In genomic region chr14:77212097-77212873, GRCh38 we compare ENCODE assay signal across 31 cellular contexts. TPM values are rescaled to one million over a fixed set of nuclear protein-coding genes. Genes with fewer than 3 reads are reported as not detected.
DNase-seq lines count a peak whose midpoint lies in the region; ATAC-seq, FAIRE-seq and TF ChIP-seq lines count a peak whose summit lies in the region.
"Had no signal": no experiment of that assay in that cellular context is flagged by ENCODE, and none has a peak within 500 bp of the region (broad histone marks: within the 10 kb centered on the region; RNA-seq: fewer than 3 reads in every experiment).

No MANE protein-coding gene starts in this region.

- H3K79me2 ChIP-seq in HepG2 (ENCODE audit: insufficient read depth, low read length): no peaks in the 10 kb centered on the region

- H3K4me2 ChIP-seq in HepG2 (ENCODE audit: low read depth, low read length): no peak overlapping the region
- H3K4me2 ChIP-seq: BLaER1, SK-N-SH had no signal

- H3K4me3 ChIP-seq in HepG2 (replicated peaks in 1 of 3; ENCODE audit: insufficient read depth in 1 of 3, low read depth in 2 of 3, low read length in 3 of 3): no peak overlapping the region
- no peak overlapping the region for H3K4me3 ChIP-seq in right lobe of liver
- H3K4me3 ChIP-seq in bronchial epithelial cell (ENCODE audit: low read depth, low read length): no peak overlapping the region
- H3K4me3 ChIP-seq: BLaER1, Peyer's patch had no signal

- H3K27me3 ChIP-seq in HepG2 (ENCODE audit: control insufficient read depth in 1 of 2, insufficient read depth in 2 of 2, low read length in 2 of 2): peaks cover 0 to 1% of the 10 kb centered on the region in 2 experiments; a peak in 1 of 5 replicates
- H3K27me3 ChIP-seq in right lobe of liver: no peaks in the 10 kb centered on the region
- H3K27me3 ChIP-seq in bronchial epithelial cell (ENCODE audit: control insufficient read depth, insufficient read depth, low read length): peaks cover 2% of the 10 kb centered on the region
- H3K27me3 ChIP-seq: BLaER1, Peyer's patch had no signal

- no peak overlapping the region for H3K27ac Mint-ChIP-seq in activated naive CD8-positive, alpha-beta T cell treated with anti-CD3 and anti-CD28 coated beads for 36 hours
- H3K27ac Mint-ChIP-seq: CD4-positive, CD25-positive, alpha-beta regulatory T cell; T-helper 1 cell treated with Interleukin-12 subunit alpha and Interleukin-12 subunit beta and Interleukin-4 antibody, amounts not matched to agents 30 μg/mL and 1 μg/mL, for 36 hours had no signal

- intact Hi-C loops in HepG2 (cut with micrococcal nuclease; ENCODE audit: unreplicated experiment): loop anchor here (5.0 kb wide), 1 partner anchor 75 kb away; no protein-coding TSS in a partner anchor
- intact Hi-C loops in right lobe of liver (cut with DNase I): no loop called here
- intact Hi-C loops in Right ventricle myocardium superior (cut with DNase I): no loop called here

- H3K27me3 Mint-ChIP-seq in activated naive CD8-positive, alpha-beta T cell treated with anti-CD3 and anti-CD28 coated beads for 36 hours: peaks cover 18% of the 10 kb centered on the region

- no peak for ATAC-seq in HepG2
- no peak for ATAC-seq in right lobe of liver
- no peak for ATAC-seq in Right ventricle myocardium superior (ENCODE audit: poor library complexity)

- H3K9me3 Mint-ChIP-seq in activated naive CD8-positive, alpha-beta T cell treated with anti-CD3 and anti-CD28 coated beads for 36 hours: no peaks in the 10 kb centered on the region
- H3K9me3 Mint-ChIP-seq: T-helper 1 cell treated with Interleukin-12 subunit alpha and Interleukin-12 subunit beta and Interleukin-4 antibody, amounts not matched to agents 30 μg/mL and 1 μg/mL, for 36 hours had no signal

- BruUV-seq in HepG2 (replicated peaks; lab: Mats Ljungman, UMichigan): no TSS peak

- DNase-seq in NCI-H1417 (lab: John Stamatoyannopoulos, UW): peak in 2 of 3 experiments; percentile 44 to 77
- no peak for DNase-seq in NCI-H1417 treated with DMSO at 0.1 percent for 48 hours (lab: John Stamatoyannopoulos, UW)
- no peak for DNase-seq in HepG2 (ENCODE audit: low spot score)
- no peak for DNase-seq in right lobe of liver
- DNase-seq in bronchial epithelial cell (ENCODE audit: low read depth): no peak
- no peak for DNase-seq in urothelium cell line (ENCODE audit: low spot score)
- no peak for DNase-seq in activated naive CD8-positive, alpha-beta T cell treated with anti-CD3 and anti-CD28 coated beads for 36 hours
- no peak for DNase-seq in Right ventricle myocardium superior
- DNase-seq: CD4-positive, CD25-positive, alpha-beta regulatory T cell; DMS79 treated with DMSO at 0.1 percent for 48 hours; KG1; MM.1S; NCI-H1092 treated with DMSO at 0.1 percent for 48 hours; NCI-H146; NCI-H1930; NCI-H345; NCI-H510A treated with DMSO at 0.1 percent for 48 hours; OCI-M1; Peyer's patch; SIG-M5; SK-N-SH; SW 1271; T-helper 9 cell had no signal

- no peak overlapping the region for H2AFZ ChIP-seq in HepG2 (ENCODE audit: low read length)

- H3K9me3 ChIP-seq in HepG2 (ENCODE audit: low read length): no peaks in the 10 kb centered on the region
- no peaks in the 10 kb centered on the region for H3K9me3 ChIP-seq in right lobe of liver
- H3K9me3 ChIP-seq: BLaER1, Peyer's patch, SK-N-SH had no signal

- H3K9ac ChIP-seq in HepG2 (ENCODE audit: insufficient read depth, low read depth, low read length): no peak overlapping the region
- H3K9ac ChIP-seq: BLaER1, SK-N-SH had no signal

- POLR2A ChIA-PET in HepG2 (lab: Yijun Ruan, JAX): no interaction called here

- FAIRE-seq in HepG2 (lab: Jason Lieb, UNC): no peak
- FAIRE-seq in bronchial epithelial cell (lab: Jason Lieb, UNC): peak; percentile 47
- FAIRE-seq in urothelium cell line (lab: Jason Lieb, UNC): peak; percentile 5
- FAIRE-seq: A204.1, D721Med, GM12892 had no signal

- no peak for TF ChIP-seq RAD21 in HepG2 (CRISPR knock-in tag; IDR thresholded peaks at IDR 0.05)

- peaks cover 3% of the 10 kb centered on the region; the same call in 1 of the 2 replicates for H4K20me1 ChIP-seq in HepG2 (ENCODE audit: insufficient read depth, low read length)

- WGBS in HepG2 (ENCODE audit: low lambda C conversion rate): 44% methylated on average over 4 of the region's 4 CpGs
- WGBS in right lobe of liver (ENCODE audit: insufficient coverage, low coverage, low lambda C conversion rate, missing lambda C conversion rate): 89% methylated on average over 3 of the region's 4 CpGs

- no peaks in the 10 kb centered on the region for H3K36me3 Mint-ChIP-seq in activated naive CD8-positive, alpha-beta T cell treated with anti-CD3 and anti-CD28 coated beads for 36 hours
- H3K36me3 Mint-ChIP-seq: CD4-positive, CD25-positive, alpha-beta regulatory T cell had no signal

- no peak for TF ChIP-seq CTCF in HepG2 (CRISPR knock-in tag; IDR thresholded peaks at IDR 0.05)
- no peak for TF ChIP-seq CTCF in right lobe of liver (IDR thresholded peaks at IDR 0.05)
- TF ChIP-seq CTCF in bronchial epithelial cell (IDR thresholded peaks at IDR 0.05; ENCODE audit: insufficient read depth, low read length, severe bottlenecking): no peak

- H3K27ac ChIP-seq in HepG2 (ENCODE audit: extremely low read length, insufficient read depth, low read length): no peak overlapping the region
- H3K27ac ChIP-seq in right lobe of liver: no peak overlapping the region
- H3K27ac ChIP-seq: BLaER1, Peyer's patch had no signal

- H3K4me1 Mint-ChIP-seq in activated naive CD8-positive, alpha-beta T cell treated with anti-CD3 and anti-CD28 coated beads for 36 hours: no peaks in the 10 kb centered on the region

- in situ Hi-C loops in HepG2 (cut with HindIII; ENCODE audit: extremely low pct_ligation_motif_present, low pct_unique_long_range_greater_than_20kb): no loop called here

- TF ChIP-seq POLR2A in HepG2 (IDR thresholded peaks at IDR 0.05; ENCODE audit: insufficient read depth in 1 of 2, low read depth in 2 of 2, low read length in 2 of 2) (no peak), right lobe of liver (IDR thresholded peaks at IDR 0.05) (no peak)

- H3K36me3 ChIP-seq in HepG2 (replicated peaks in 1 of 2; ENCODE audit: control insufficient read depth in 1 of 2, insufficient read depth in 2 of 2, low read length in 2 of 2) (no peaks in the 10 kb centered on the region), right lobe of liver (no peaks in the 10 kb centered on the region), bronchial epithelial cell (ENCODE audit: control insufficient read depth, insufficient read depth, low read length) (no peaks in the 10 kb centered on the region)
- H3K36me3 ChIP-seq: Peyer's patch had no signal

- H3K4me1 ChIP-seq in HepG2 (ENCODE audit: insufficient read depth, low read length) (no peaks in the 10 kb centered on the region), right lobe of liver (no peaks in the 10 kb centered on the region)
- H3K4me1 ChIP-seq: Peyer's patch had no signal

- TF ChIP-seq EP300 in HepG2 (IDR thresholded peaks at IDR 0.05; ENCODE audit: low read depth in 2 of 2, low read length in 2 of 2) (no peak), HepG2 (CRISPR knock-in tag; IDR thresholded peaks at IDR 0.05; ENCODE audit: borderline replicate concordance) (no peak)

- no peak overlapping the region for H3K4me3 Mint-ChIP-seq in activated naive CD8-positive, alpha-beta T cell treated with anti-CD3 and anti-CD28 coated beads for 36 hours
- H3K4me3 Mint-ChIP-seq: CD4-positive, CD25-positive, alpha-beta regulatory T cell; T-helper 1 cell treated with Interleukin-12 subunit alpha and Interleukin-12 subunit beta and Interleukin-4 antibody, amounts not matched to agents 30 μg/mL and 1 μg/mL, for 36 hours had no signal

- CTCF ChIA-PET in HepG2 (lab: Yijun Ruan, JAX; ENCODE audit: low intra/inter-chr PET ratio, low total read pairs): interaction anchor here (1.4 kb wide), 1 partner anchor 72 kb away, joined by 7 read pairs; no protein-coding TSS in a partner anchor

RNA-seq across cellular contexts. Expression of gene TMEM63C, which starts 30.7 kb away (rescaled TPM):
- total RNA-seq in HepG2 (2016; rRNA removed; fragmentation: Illumina TruSeq; extraction: Trizol) (0.08 and 0.27 TPM in 2 replicates), right lobe of liver (under 1 TPM in 4 of 6 experiments, not detected in 2; 0.07 to 0.82 (median 0.15) TPM), bronchial epithelial cell (0.79 and 4.5 TPM in 2 replicates), Right ventricle myocardium superior (2.9 TPM)
- 1.1 TPM in 1 of 2 replicates, not detected in the other for total RNA-seq in HepG2 (2016; cell fraction: cytosol; rRNA removed; fragmentation: Illumina TruSeq; extraction: Trizol; ENCODE audit: low read depth)
- total RNA-seq in HepG2 (2016; cell fraction: insoluble cytoplasmic fraction; rRNA removed; fragmentation: Illumina TruSeq; extraction: Trizol): 0.19 TPM in 1 of 2 replicates, not detected in the other
- total RNA-seq in HepG2 (2016; cell fraction: membrane; rRNA removed; fragmentation: Illumina TruSeq; extraction: Trizol): 1.3 TPM in 1 of 2 replicates, not detected in the other
- 1.0 TPM in 1 of 2 replicates, not detected in the other for total RNA-seq in HepG2 (2016; cell fraction: nucleus; rRNA removed; fragmentation: Illumina TruSeq; extraction: Trizol)
- 0.17 and 0.59 TPM in 2 replicates for polyA plus RNA-seq in HepG2 (2011; rRNA removed)
- polyA plus RNA-seq in HepG2 (2011; cell fraction: cytosol; rRNA removed): 0.18 and 0.24 TPM in 2 replicates
- polyA plus RNA-seq in HepG2 (2011; cell fraction: nucleus; rRNA removed): 0.90 and 1.1 TPM in 2 replicates
- 0.52 and 0.55 TPM in 2 replicates for polyA plus RNA-seq in HepG2 (2012)
- polyA plus RNA-seq in HepG2 (2016; cell fraction: cytosol; fragmentation: Illumina TruSeq; extraction: Trizol; ENCODE audit: low read depth): 0.12 and 0.34 TPM in 2 replicates
- not detected in 2 replicates for polyA plus RNA-seq in HepG2 (2016; cell fraction: insoluble cytoplasmic fraction; fragmentation: Illumina TruSeq; extraction: Trizol; ENCODE audit: low read depth)
- polyA plus RNA-seq in HepG2 (2016; cell fraction: membrane; fragmentation: Illumina TruSeq; extraction: Trizol; ENCODE audit: low read depth): not detected in 2 replicates
- polyA plus RNA-seq in HepG2 (2016; cell fraction: nucleus; fragmentation: Illumina TruSeq; extraction: Trizol; ENCODE audit: insufficient read depth, low read depth): 0.49 TPM in 1 of 2 replicates, not detected in the other
- 0.28 TPM in 1 of 2 replicates, not detected in the other for polyA minus RNA-seq in HepG2 (2011; rRNA and poly(A)+ RNA removed; ENCODE audit: low replicate concordance)
- polyA minus RNA-seq in HepG2 (2011; cell fraction: cytosol; rRNA and poly(A)+ RNA removed): 1.8 TPM in 1 of 2 replicates, not detected in the other
- 0.26 and 0.37 TPM in 2 replicates for polyA minus RNA-seq in HepG2 (2011; cell fraction: nucleus; rRNA and poly(A)+ RNA removed)
- 1 to 10 TPM in 1 of 2 experiments, under 1 TPM in 1; 0.89 to 1.2 TPM for total RNA-seq in activated naive CD8-positive, alpha-beta T cell treated with anti-CD3 and anti-CD28 coated beads for 36 hours
- total RNA-seq: HT1080 had no signal
- polyA plus RNA-seq: AG04450; CD4-positive, CD25-positive, alpha-beta regulatory T cell had no signal

RNA-seq across cellular contexts. Expression of gene NGB, which starts 58.7 kb away (rescaled TPM):
- total RNA-seq in HepG2 (2016; rRNA removed; fragmentation: Illumina TruSeq; extraction: Trizol) (not detected in 2 replicates), right lobe of liver (not detected), bronchial epithelial cell (0.26 TPM in 1 of 2 replicates, not detected in the other), Right ventricle myocardium superior (not detected)
- not detected in 2 replicates for total RNA-seq in HepG2 (2016; cell fraction: cytosol; rRNA removed; fragmentation: Illumina TruSeq; extraction: Trizol; ENCODE audit: low read depth)
- total RNA-seq in HepG2 (2016; cell fraction: insoluble cytoplasmic fraction; rRNA removed; fragmentation: Illumina TruSeq; extraction: Trizol): not detected in 2 replicates
- total RNA-seq in HepG2 (2016; cell fraction: membrane; rRNA removed; fragmentation: Illumina TruSeq; extraction: Trizol): not detected in 2 replicates
- total RNA-seq in HepG2 (2016; cell fraction: nucleus; rRNA removed; fragmentation: Illumina TruSeq; extraction: Trizol): not detected in 2 replicates
- polyA plus RNA-seq in HepG2 (2011; rRNA removed): 0.04 and 0.05 TPM in 2 replicates
- 0.03 and 0.09 TPM in 2 replicates for polyA plus RNA-seq in HepG2 (2011; cell fraction: cytosol; rRNA removed)
- polyA plus RNA-seq in HepG2 (2011; cell fraction: nucleus; rRNA removed): not detected in 2 replicates
- polyA plus RNA-seq in HepG2 (2012): not detected in 2 replicates
- polyA plus RNA-seq in HepG2 (2016; cell fraction: cytosol; fragmentation: Illumina TruSeq; extraction: Trizol; ENCODE audit: low read depth): not detected in 2 replicates
- polyA plus RNA-seq in HepG2 (2016; cell fraction: insoluble cytoplasmic fraction; fragmentation: Illumina TruSeq; extraction: Trizol; ENCODE audit: low read depth): not detected in 2 replicates
- 0.09 TPM in 1 of 2 replicates, not detected in the other for polyA plus RNA-seq in HepG2 (2016; cell fraction: membrane; fragmentation: Illumina TruSeq; extraction: Trizol; ENCODE audit: low read depth)
- not detected in 2 replicates for polyA plus RNA-seq in HepG2 (2016; cell fraction: nucleus; fragmentation: Illumina TruSeq; extraction: Trizol; ENCODE audit: insufficient read depth, low read depth)
- polyA minus RNA-seq in HepG2 (2011; rRNA and poly(A)+ RNA removed; ENCODE audit: low replicate concordance): not detected in 2 replicates
- not detected in 2 replicates for polyA minus RNA-seq in HepG2 (2011; cell fraction: cytosol; rRNA and poly(A)+ RNA removed)
- polyA minus RNA-seq in HepG2 (2011; cell fraction: nucleus; rRNA and poly(A)+ RNA removed): not detected in 2 replicates
- not detected for total RNA-seq in activated naive CD8-positive, alpha-beta T cell treated with anti-CD3 and anti-CD28 coated beads for 36 hours
- total RNA-seq: CD4-positive, CD25-positive, alpha-beta regulatory T cell; H4; HT1080; Peyer's patch had no signal
- polyA plus RNA-seq: AG04450; CD4-positive, CD25-positive, alpha-beta regulatory T cell; SK-N-SH had no signal

Comparison
In these comparisons a context has a peak if more than half of its experiments do, and no peak if none do; other contexts are left out.
1. DNase-seq: peak in NCI-H1417 (2 of 3); none in NCI-H1417 treated with DMSO at 0.1 percent for 48 hours (single experiment), HepG2 (single experiment), right lobe of liver (0 of 3), bronchial epithelial cell (single experiment), urothelium cell line (single experiment), activated naive CD8-positive, alpha-beta T cell treated with anti-CD3 and anti-CD28 coated beads for 36 hours (single experiment) and Right ventricle myocardium superior (single experiment).